Comparison of ENCODE assay signal across 8 cellular contexts in the genomic region with DNA sequence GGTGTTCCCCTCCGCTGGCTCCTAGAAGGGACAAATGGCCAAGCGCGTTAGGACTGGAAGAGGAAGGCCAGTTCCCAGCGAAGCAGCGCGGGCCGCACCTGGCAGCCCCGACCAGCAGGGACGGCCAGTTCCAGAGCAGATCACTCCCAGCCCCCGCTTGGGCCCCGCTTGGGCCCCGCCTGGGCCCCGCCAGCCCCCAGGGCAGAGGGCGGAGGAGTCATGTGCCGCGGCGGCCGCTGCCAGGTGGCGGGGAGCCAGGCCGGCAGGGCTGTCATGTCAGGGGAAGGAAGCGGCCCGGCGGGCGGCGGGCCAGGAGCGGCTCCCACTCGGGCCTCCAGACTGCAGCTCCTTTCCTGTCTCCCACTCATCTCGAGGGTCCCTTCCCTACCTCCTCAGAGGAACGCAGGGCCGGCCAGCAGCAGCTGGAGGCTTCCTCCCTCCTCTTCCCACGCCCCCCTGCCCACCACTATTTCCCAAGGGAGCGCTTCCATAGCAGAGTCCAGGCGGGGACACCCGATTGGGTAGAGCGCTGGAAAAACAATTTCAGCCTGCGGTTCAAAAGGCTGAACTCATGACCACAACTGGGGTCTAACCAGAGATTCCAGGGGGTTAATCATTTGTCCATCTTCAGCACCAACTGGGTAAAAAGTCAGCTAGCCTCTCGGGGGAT. TPM values are rescaled to one million over a fixed set of nuclear protein-coding genes. Genes with fewer than 3 reads are reported as not detected.
DNase-seq lines count a peak whose midpoint lies in the region; ATAC-seq, FAIRE-seq and TF ChIP-seq lines count a peak whose summit lies in the region.

No MANE protein-coding gene starts in this region.

- no peaks in the 10 kb centered on the region for H3K27me3 Mint-ChIP-seq in astrocyte (ENCODE audit: low read depth, unreplicated experiment)
- peaks cover 33% of the 10 kb centered on the region for H3K27me3 Mint-ChIP-seq in activated T-helper 2 cell treated with anti-CD3 and anti-CD28 coated beads, Interferon-gamma antibody, Interleukin-2, Interleukin-4, amounts not matched to agents 10 μg/mL and 5 μg/mL and 100 μg/mL, durations not matched to agents 14 hours and 24 hours and 36 hours (ENCODE audit: low read depth)

- no peaks in the 10 kb centered on the region for H3K36me3 ChIP-seq in astrocyte (ENCODE audit: insufficient read depth, low read length)
- no peaks in the 10 kb centered on the region for H3K36me3 ChIP-seq in Karpas-422 (ENCODE audit: insufficient read depth, low read length)

- H3K9me3 Mint-ChIP-seq in astrocyte (ENCODE audit: unreplicated experiment): no peaks in the 10 kb centered on the region
- no peaks in the 10 kb centered on the region for H3K9me3 Mint-ChIP-seq in activated T-helper 2 cell treated with anti-CD3 and anti-CD28 coated beads, Interferon-gamma antibody, Interleukin-2, Interleukin-4, amounts not matched to agents 10 μg/mL and 5 μg/mL and 100 μg/mL, durations not matched to agents 14 hours and 24 hours and 36 hours

- H4K20me1 ChIP-seq in astrocyte (ENCODE audit: insufficient read depth, low read length) (peaks cover 96% of the 10 kb centered on the region), Karpas-422 (ENCODE audit: insufficient read depth, low read depth, low read length) (no peaks in the 10 kb centered on the region)

- DNase-seq in EL: peak; percentile 87
- DNase-seq in HPDE6-E6E7 (ENCODE audit: extremely low spot score): peak; percentile 58
- DNase-seq in astrocyte (ENCODE audit: low read depth): peak; percentile 68
- DNase-seq in right cardiac atrium: peak; percentile 91 to 98 (median 97)
- DNase-seq in sciatic nerve (ENCODE audit: low spot score): peak; percentile 89
- DNase-seq in activated T-helper 2 cell treated with anti-CD3 and anti-CD28 coated beads, Interferon-gamma antibody, Interleukin-2, Interleukin-4, amounts not matched to agents 10 μg/mL and 5 μg/mL and 100 μg/mL, durations not matched to agents 14 hours and 24 hours and 36 hours (ENCODE audit: low spot score): no peak
- no peak for DNase-seq in Karpas-422

- peaks cover 15% of the 10 kb centered on the region for H3K36me3 Mint-ChIP-seq in astrocyte (ENCODE audit: low read depth, unreplicated experiment)
- peaks cover 43% of the 10 kb centered on the region for H3K36me3 Mint-ChIP-seq in activated T-helper 2 cell treated with anti-CD3 and anti-CD28 coated beads, Interferon-gamma antibody, Interleukin-2, Interleukin-4, amounts not matched to agents 10 μg/mL and 5 μg/mL and 100 μg/mL, durations not matched to agents 14 hours and 24 hours and 36 hours (ENCODE audit: low read depth)

- H3K4me3 ChIP-seq in astrocyte (ENCODE audit: insufficient read depth, low read depth, low read length): peak overlapping the region; percentile 6
- H3K4me3 ChIP-seq in right cardiac atrium (ENCODE audit: low read length): peak overlapping the region; percentile 64
- H3K4me3 ChIP-seq in Karpas-422 (ENCODE audit: low read length): no peak overlapping the region

- H3K27ac ChIP-seq in astrocyte (ENCODE audit: low read depth, low read length): no peak overlapping the region
- peak overlapping the region; percentile 100 for H3K27ac ChIP-seq in right cardiac atrium (ENCODE audit: low read length)
- no peak overlapping the region for H3K27ac ChIP-seq in Karpas-422 (ENCODE audit: low read length)

- no peak overlapping the region for H3K27ac Mint-ChIP-seq in astrocyte (ENCODE audit: unreplicated experiment)
- no peak overlapping the region for H3K27ac Mint-ChIP-seq in activated T-helper 2 cell treated with anti-CD3 and anti-CD28 coated beads, Interferon-gamma antibody, Interleukin-2, Interleukin-4, amounts not matched to agents 10 μg/mL and 5 μg/mL and 100 μg/mL, durations not matched to agents 14 hours and 24 hours and 36 hours

- peak; percentile 96 to 97 for ATAC-seq in right cardiac atrium
- peak; percentile 96 for ATAC-seq in sciatic nerve
- no peak for ATAC-seq in HG02623 (IDR thresholded peaks at IDR 0.05; ENCODE audit: unreplicated experiment)

- no peaks in the 10 kb centered on the region for H3K9me3 ChIP-seq in astrocyte (ENCODE audit: insufficient read depth, low read depth, low read length)
- no peaks in the 10 kb centered on the region for H3K9me3 ChIP-seq in right cardiac atrium (ENCODE audit: control insufficient read depth, low read length)
- no peaks in the 10 kb centered on the region for H3K9me3 ChIP-seq in Karpas-422 (ENCODE audit: low read length)

- FAIRE-seq in astrocyte (lab: Jason Lieb, UNC): no peak

- H3K27me3 ChIP-seq in astrocyte (ENCODE audit: insufficient read depth, low read length) (no peaks in the 10 kb centered on the region), right cardiac atrium (ENCODE audit: control insufficient read depth, insufficient read depth) (no peaks in the 10 kb centered on the region), Karpas-422 (ENCODE audit: low read length) (no peaks in the 10 kb centered on the region)

- WGBS in right cardiac atrium: 2% methylated on average over 37 of the region's 37 CpGs

- TF ChIP-seq CTCF in astrocyte (IDR thresholded peaks at IDR 0.05; ENCODE audit: insufficient read depth, low read depth, low read length): no peak

- H3K79me2 ChIP-seq in astrocyte (ENCODE audit: insufficient read depth, low read length) (peaks cover 92% of the 10 kb centered on the region), Karpas-422 (ENCODE audit: low read length) (no peaks in the 10 kb centered on the region)

- H3K4me1 Mint-ChIP-seq in astrocyte (ENCODE audit: low read depth, unreplicated experiment): peaks cover 29% of the 10 kb centered on the region
- H3K4me1 Mint-ChIP-seq in activated T-helper 2 cell treated with anti-CD3 and anti-CD28 coated beads, Interferon-gamma antibody, Interleukin-2, Interleukin-4, amounts not matched to agents 10 μg/mL and 5 μg/mL and 100 μg/mL, durations not matched to agents 14 hours and 24 hours and 36 hours (ENCODE audit: low read depth): peaks cover 22% of the 10 kb centered on the region

- H3K9me2 ChIP-seq in Karpas-422 (replicated peaks; ENCODE audit: insufficient read depth, low read length): no peaks in the 10 kb centered on the region

- H3K4me1 ChIP-seq in astrocyte (ENCODE audit: insufficient read depth, low read length) (peaks cover 32% of the 10 kb centered on the region), right cardiac atrium (ENCODE audit: control insufficient read depth, insufficient read depth, low read length) (peaks cover 22% of the 10 kb centered on the region), Karpas-422 (ENCODE audit: low read length) (no peaks in the 10 kb centered on the region)

- no peak overlapping the region for H2AFZ ChIP-seq in astrocyte (ENCODE audit: low read depth, low read length)
- H2AFZ ChIP-seq in Karpas-422 (ENCODE audit: low read length): no peak overlapping the region

- intact Hi-C loops in right cardiac atrium (cut with DNase I) (no loop called here), sciatic nerve (cut with DNase I) (no loop called here)
- intact Hi-C loops in activated T-helper 2 cell treated with anti-CD3 and anti-CD28 coated beads, Interferon-gamma antibody, Interleukin-2, Interleukin-4, amounts not matched to agents 10 μg/mL and 5 μg/mL and 100 μg/mL, durations not matched to agents 14 hours and 24 hours and 36 hours (cut with micrococcal nuclease): no loop called here

- H3K9ac ChIP-seq in astrocyte (ENCODE audit: low read length): peak overlapping the region; percentile 47
- H3K9ac ChIP-seq in Karpas-422 (ENCODE audit: low read length): no peak overlapping the region

- H3K4me2 ChIP-seq in astrocyte (ENCODE audit: low read length): peak overlapping the region; percentile 82
- no peak overlapping the region for H3K4me2 ChIP-seq in Karpas-422 (ENCODE audit: low read depth, low read length, poor library complexity, severe bottlenecking)

- H3K4me3 Mint-ChIP-seq in astrocyte (ENCODE audit: unreplicated experiment): no peak overlapping the region
- H3K4me3 Mint-ChIP-seq in activated T-helper 2 cell treated with anti-CD3 and anti-CD28 coated beads, Interferon-gamma antibody, Interleukin-2, Interleukin-4, amounts not matched to agents 10 μg/mL and 5 μg/mL and 100 μg/mL, durations not matched to agents 14 hours and 24 hours and 36 hours (ENCODE audit: low read depth): no peak overlapping the region

RNA-seq across cellular contexts. Expression of a gene that starts 16.5 kb away (rescaled TPM):
- 46.1 and 58.4 TPM in 2 replicates for total RNA-seq in astrocyte
- 10 to 100 TPM; 10.6 to 14.8 (median 10.8) TPM for total RNA-seq in right cardiac atrium
- polyA plus RNA-seq in right cardiac atrium: 4.3 TPM
- total RNA-seq in sciatic nerve: 4.9 TPM
- 12.6 and 13.0 TPM in 2 replicates for total RNA-seq in activated T-helper 2 cell treated with anti-CD3 and anti-CD28 coated beads, Interferon-gamma antibody, Interleukin-2, Interleukin-4, amounts not matched to agents 10 μg/mL and 5 μg/mL and 100 μg/mL, durations not matched to agents 14 hours and 24 hours and 36 hours
- total RNA-seq in Karpas-422 (2014; rRNA removed; shearing (Covaris generic); ENCODE audit: low replicate concordance): not detected in 2 replicates

Comparison
In these comparisons a context has a peak if more than half of its experiments do, and no peak if none do; other contexts are left out.
1. DNase-seq: peak in EL (single experiment), HPDE6-E6E7 (single experiment), astrocyte (single experiment), right cardiac atrium (3 of 3) and sciatic nerve (single experiment); none in activated T-helper 2 cell treated with anti-CD3 and anti-CD28 coated beads, Interferon-gamma antibody, Interleukin-2, Interleukin-4, amounts not matched to agents 10 μg/mL and 5 μg/mL and 100 μg/mL, durations not matched to agents 14 hours and 24 hours and 36 hours (single experiment) and Karpas-422 (single experiment).